ENCODE assay signal across 1 cellular context in genomic region chr1:231318015-231318355, GRCh38.
A peak's percentile ranks its signal among the peaks of the same experiment; 100 is the strongest.
TF ChIP-seq lines count a peak whose summit lies in the region.

No MANE protein-coding gene starts in this region.

TF ChIP-seq in K562, 482 proteins besides CTCF, POLR2A, EP300 and RAD21:
- TF ChIP-seq, protein P1, sequence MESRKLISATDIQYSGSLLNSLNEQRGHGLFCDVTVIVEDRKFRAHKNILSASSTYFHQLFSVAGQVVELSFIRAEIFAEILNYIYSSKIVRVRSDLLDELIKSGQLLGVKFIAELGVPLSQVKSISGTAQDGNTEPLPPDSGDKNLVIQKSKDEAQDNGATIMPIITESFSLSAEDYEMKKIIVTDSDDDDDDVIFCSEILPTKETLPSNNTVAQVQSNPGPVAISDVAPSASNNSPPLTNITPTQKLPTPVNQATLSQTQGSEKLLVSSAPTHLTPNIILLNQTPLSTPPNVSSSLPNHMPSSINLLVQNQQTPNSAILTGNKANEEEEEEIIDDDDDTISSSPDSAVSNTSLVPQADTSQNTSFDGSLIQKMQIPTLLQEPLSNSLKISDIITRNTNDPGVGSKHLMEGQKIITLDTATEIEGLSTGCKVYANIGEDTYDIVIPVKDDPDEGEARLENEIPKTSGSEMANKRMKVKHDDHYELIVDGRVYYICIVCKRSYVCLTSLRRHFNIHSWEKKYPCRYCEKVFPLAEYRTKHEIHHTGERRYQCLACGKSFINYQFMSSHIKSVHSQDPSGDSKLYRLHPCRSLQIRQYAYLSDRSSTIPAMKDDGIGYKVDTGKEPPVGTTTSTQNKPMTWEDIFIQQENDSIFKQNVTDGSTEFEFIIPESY (CRISPR knock-in tag; IDR thresholded peaks at IDR 0.05), result peak; percentile 23; the same call in 1 of the 2 replicates
- TF ChIP-seq POLR3A (IDR thresholded peaks at IDR 0.05; ENCODE audit: borderline replicate concordance, extremely low read depth, insufficient read depth, insufficient read length), result no peak
TF ChIP-seq in K562: peak in this region for 1.
